In genomic region chr6:127435717-127436220, GRCh38 we compare ENCODE assay signal across 24 cellular contexts. TPM values are rescaled to one million over a fixed set of nuclear protein-coding genes. Genes with fewer than 3 reads are reported as not detected.
A peak's percentile ranks its signal among the peaks of the same experiment; 100 is the strongest.
DNase-seq lines count a peak whose midpoint lies in the region; ATAC-seq, FAIRE-seq and TF ChIP-seq lines count a peak whose summit lies in the region.
"Had no signal": no experiment of that assay in that cellular context is flagged by ENCODE, and none has a peak within 500 bp of the region (broad histone marks: within the 10 kb centered on the region; RNA-seq: fewer than 3 reads in every experiment).

No MANE protein-coding gene starts in this region.

- ATAC-seq in A549 (no peak), GM19328 (IDR thresholded peaks at IDR 0.05; ENCODE audit: unreplicated experiment) (no peak), HG03196 (IDR thresholded peaks at IDR 0.05; ENCODE audit: unreplicated experiment) (no peak)
- ATAC-seq: CD8-positive, alpha-beta T cell; GM12878; GM23338; HCT116 had no signal

- no peaks in the 10 kb centered on the region for H3K27me3 ChIP-seq in neural progenitor cell
- no peaks in the 10 kb centered on the region for H3K27me3 ChIP-seq in esophagus muscularis mucosa
- H3K27me3 ChIP-seq: BLaER1 had no signal

- H3K9me3 Mint-ChIP-seq in neural progenitor cell, result no peaks in the 10 kb centered on the region
- H3K9me3 Mint-ChIP-seq: CD4-positive, CD25-positive, alpha-beta regulatory T cell; CD8-positive, alpha-beta T cell; GM23338 had no signal

- no peaks in the 10 kb centered on the region for H3F3A ChIP-seq in neural progenitor cell (ENCODE audit: low read depth)

- H3K4me3 ChIP-seq in A549 (no peak overlapping the region), neural progenitor cell (no peak overlapping the region), esophagus muscularis mucosa (no peak overlapping the region)
- H3K4me3 ChIP-seq: BLaER1, GM12878, GM23338 had no signal

- intact Hi-C loops in esophagus muscularis mucosa (cut with DNase I), result no loop called here

- CTCF ChIA-PET in A549 (lab: Yijun Ruan, JAX), result no interaction called here

- no peak for TF ChIP-seq CTCF in A549 (IDR thresholded peaks at IDR 0.05)
- TF ChIP-seq CTCF in neural progenitor cell (IDR thresholded peaks at IDR 0.05), result no peak
- TF ChIP-seq CTCF in esophagus muscularis mucosa (IDR thresholded peaks at IDR 0.05), result no peak

- H3K27me3 Mint-ChIP-seq in neural progenitor cell (ENCODE audit: insufficient read depth, low read depth), result no peaks in the 10 kb centered on the region

- no peak overlapping the region for H3K9ac ChIP-seq in neural progenitor cell
- H3K9ac ChIP-seq: BLaER1 had no signal

- TF ChIP-seq EP300 in A549 (IDR thresholded peaks at IDR 0.05), result no peak
- no peak for TF ChIP-seq EP300 in esophagus muscularis mucosa (IDR thresholded peaks at IDR 0.05)

- H3K4me3 Mint-ChIP-seq in neural progenitor cell, result no peak overlapping the region
- H3K4me3 Mint-ChIP-seq: B cell; CD4-positive, CD25-positive, alpha-beta regulatory T cell; CD8-positive, alpha-beta T cell; GM23338; H9 had no signal

- H3K27ac ChIP-seq in A549, result no peak overlapping the region
- no peak overlapping the region for H3K27ac ChIP-seq in neural progenitor cell
- no peak overlapping the region for H3K27ac ChIP-seq in esophagus muscularis mucosa (replicated peaks in 1 of 4)
- H3K27ac ChIP-seq: BLaER1, C4-2B had no signal

- no peaks in the 10 kb centered on the region for H4K20me1 ChIP-seq in neural progenitor cell (ENCODE audit: low read depth)
- H4K20me1 ChIP-seq: BLaER1 had no signal

- no peak overlapping the region for H3K27ac Mint-ChIP-seq in neural progenitor cell
- H3K27ac Mint-ChIP-seq: B cell; CD4-positive, CD25-positive, alpha-beta regulatory T cell; CD8-positive, alpha-beta T cell; GM23338 had no signal

- WGBS in A549 (ENCODE audit: missing lambda C conversion rate), result 88% methylated on average over 6 of the region's 6 CpGs
- WGBS in esophagus muscularis mucosa, result 88% methylated on average over 6 of the region's 6 CpGs

- DNase-seq in A549 (ENCODE audit: low read depth in 1 of 2, low spot score in 1 of 2) (no peak), D341Med (ENCODE audit: low spot score) (peak; percentile 37), NCI-H82 treated with DMSO at 0.1 percent for 48 hours (lab: John Stamatoyannopoulos, UW; ENCODE audit: unreplicated experiment) (peak; percentile 30), neural progenitor cell (ENCODE audit: low spot score) (peak; percentile 55), esophagus muscularis mucosa (ENCODE audit: extremely low spot score) (no peak), NOMO-1 (lab: John Stamatoyannopoulos, UW; ENCODE audit: unreplicated experiment in 2 of 2) (no peak)
- DNase-seq: Caco-2; CD4-positive, CD25-positive, alpha-beta regulatory T cell; CD8-positive, alpha-beta T cell; DMS 273 treated with DMSO at 0.1 percent for 48 hours; DMS79; EL; GDM1; H9 had no signal

- no peaks in the 10 kb centered on the region for H3K9me3 ChIP-seq in A549
- H3K9me3 ChIP-seq in neural progenitor cell (ENCODE audit: low read depth), result no peaks in the 10 kb centered on the region
- no peaks in the 10 kb centered on the region for H3K9me3 ChIP-seq in esophagus muscularis mucosa
- H3K9me3 ChIP-seq: BLaER1, Caco-2 had no signal

- no peak for TF ChIP-seq POLR2A in A549 (IDR thresholded peaks at IDR 0.05; ENCODE audit: low read length)
- TF ChIP-seq POLR2A in esophagus muscularis mucosa (IDR thresholded peaks at IDR 0.05; ENCODE audit: low read depth), result no peak

- H3K36me3 Mint-ChIP-seq in neural progenitor cell, result peaks cover 5% of the 10 kb centered on the region
- H3K36me3 Mint-ChIP-seq: CD4-positive, CD25-positive, alpha-beta regulatory T cell; CD8-positive, alpha-beta T cell had no signal

- no peaks in the 10 kb centered on the region for H3K36me3 ChIP-seq in neural progenitor cell
- no peaks in the 10 kb centered on the region for H3K36me3 ChIP-seq in esophagus muscularis mucosa
- H3K36me3 ChIP-seq: BLaER1 had no signal

- H2AFZ ChIP-seq in neural progenitor cell (replicated peaks), result no peak overlapping the region
- H2AFZ ChIP-seq: GM23338 had no signal

- H3K4me1 ChIP-seq in A549, result no peaks in the 10 kb centered on the region
- H3K4me1 ChIP-seq in neural progenitor cell, result peaks cover 7% of the 10 kb centered on the region
- H3K4me1 ChIP-seq in esophagus muscularis mucosa, result peaks cover 0 to 22% (median 8%) of the 10 kb centered on the region in 4 donors
- H3K4me1 ChIP-seq: BLaER1, Caco-2 had no signal

- peaks cover 9% of the 10 kb centered on the region for H3K4me1 Mint-ChIP-seq in neural progenitor cell
- H3K4me1 Mint-ChIP-seq: B cell; CD4-positive, CD25-positive, alpha-beta regulatory T cell; GM23338 had no signal

- H3K4me2 ChIP-seq in A549 (no peak overlapping the region), neural progenitor cell (no peak overlapping the region)
- H3K4me2 ChIP-seq: BLaER1, GM23338 had no signal

- H3K79me2 ChIP-seq in neural progenitor cell (ENCODE audit: low read depth), result no peaks in the 10 kb centered on the region

- no peak for TF ChIP-seq RAD21 in A549 (conservative IDR thresholded peaks at IDR 0.05 in 1 of 2, IDR thresholded peaks at IDR 0.05 in 1 of 2)

- no peak for FAIRE-seq in A549 (lab: Jason Lieb, UNC)
- FAIRE-seq: D721Med, GM12878, GM19239 had no signal

- POLR2A ChIA-PET in A549 (lab: Yijun Ruan, JAX), result no interaction called here

TF ChIP-seq in A549, 52 proteins besides CTCF, POLR2A, EP300 and RAD21:
- no peak for TF ChIP-seq HOXB5 (CRISPR knock-in tag; IDR thresholded peaks at IDR 0.05)
- no peak for TF ChIP-seq HOXB13 (CRISPR knock-in tag; IDR thresholded peaks at IDR 0.05; ENCODE audit: low read depth)
- no peak for TF ChIP-seq REST (IDR thresholded peaks at IDR 0.05)
- peak; percentile 29 for TF ChIP-seq MAFK (IDR thresholded peaks at IDR 0.05; ENCODE audit: partially characterized antibody)

RNA-seq across cellular contexts. Expression of gene KIAA0408, which starts 23.4 kb away (rescaled TPM):
- polyA plus RNA-seq in A549 (2011; rRNA removed), result 10.9 and 11.8 TPM in 2 replicates
- 1.6 and 1.9 TPM in 2 replicates for polyA plus RNA-seq in A549 (2012; cell fraction: cytosol; rRNA removed)
- 2.1 and 4.3 TPM in 2 replicates for polyA plus RNA-seq in A549 (2012; cell fraction: nucleus; rRNA removed)
- 2.7 to 3.0 TPM (median 2.9 TPM) in 3 replicates for polyA plus RNA-seq in A549 (2017; fragmentation: RNase III; extraction: RNeasy Plus Mini Kit Qiagen cat#74134 plus additional on column Dnase treatment)
- 2.7 and 3.3 TPM in 2 replicates for polyA minus RNA-seq in A549 (2011; rRNA and poly(A)+ RNA removed)
- 2.2 and 9.7 TPM in 2 replicates for total RNA-seq in neural progenitor cell (ENCODE audit: low replicate concordance)
- total RNA-seq in esophagus muscularis mucosa, result 10 to 100 TPM; 19.1 to 41.5 (median 29.7) TPM
- total RNA-seq: Caco-2 had no signal

Comparison
In these comparisons a context has a peak if more than half of its experiments do, and no peak if none do; other contexts are left out.
1. DNase-seq: peak in D341Med (single experiment), NCI-H82 treated with DMSO at 0.1 percent for 48 hours (single experiment) and neural progenitor cell (single experiment); none in A549 (0 of 2), esophagus muscularis mucosa (single experiment) and NOMO-1 (0 of 2).